8 cellular contexts compared by ENCODE assay signal in genomic region chr20:52536040-52536439, GRCh38.
"Had no signal": no experiment of that assay in that cellular context is flagged by ENCODE, and none has a peak within 500 bp of the region (broad histone marks: within the 10 kb centered on the region; RNA-seq: fewer than 3 reads in every experiment).

No MANE protein-coding gene starts in this region.

- FAIRE-seq: G401.6, GM12878, GM12891, GM12892, GM18507, GM19239 had no signal

- H3K4me3 ChIP-seq: GM12878 had no signal

- ATAC-seq: GM12878 had no signal

- DNase-seq: GDM1, GF-D8 had no signal
